ENCODE assay signal across 8 cellular contexts in genomic region chr1:211257831-211258225, GRCh38. TPM values are rescaled to one million over a fixed set of nuclear protein-coding genes. Genes with fewer than 3 reads are reported as not detected.
A peak's percentile ranks its signal among the peaks of the same experiment; 100 is the strongest.
DNase-seq lines count a peak whose midpoint lies in the region; ATAC-seq and TF ChIP-seq lines count a peak whose summit lies in the region.

No MANE protein-coding gene starts in this region.

- H2AFZ ChIP-seq in OCI-LY3 (ENCODE audit: low read depth, low read length): peak overlapping the region; percentile 83; the same call in 1 of the 2 replicates

- H3K36me3 ChIP-seq in CD4-positive, CD25-positive, alpha-beta regulatory T cell (ENCODE audit: control insufficient read depth, insufficient read depth, low read length): no peaks in the 10 kb centered on the region
- H3K36me3 ChIP-seq in OCI-LY3 (replicated peaks; ENCODE audit: low read depth, low read length): peaks cover 3% of the 10 kb centered on the region
- H3K36me3 ChIP-seq in endodermal cell (ENCODE audit: control insufficient read depth, insufficient read depth, low read length): peaks cover 13% of the 10 kb centered on the region

- peak overlapping the region; percentile 87 to 99 (median 94) for H3K4me3 Mint-ChIP-seq in CD4-positive, CD25-positive, alpha-beta regulatory T cell
- peak overlapping the region; percentile 85 for H3K4me3 Mint-ChIP-seq in endodermal cell
- peak overlapping the region; percentile 93 for H3K4me3 Mint-ChIP-seq in neural crest cell

- ATAC-seq in CD4-positive, CD25-positive, alpha-beta regulatory T cell (ENCODE audit: low read depth in 2 of 2): no peak
- ATAC-seq in GM18505 (IDR thresholded peaks at IDR 0.05; ENCODE audit: unreplicated experiment): no peak

- peak overlapping the region; percentile 86 for H3K27ac ChIP-seq in CD4-positive, CD25-positive, alpha-beta regulatory T cell (ENCODE audit: insufficient read depth, low read length, poor library complexity, severe bottlenecking)
- H3K27ac ChIP-seq in OCI-LY3 (ENCODE audit: low read length) (peak overlapping the region; percentile 93), endodermal cell (ENCODE audit: low read depth, low read length) (peak overlapping the region; percentile 92)

- H3K27me3 ChIP-seq in CD4-positive, CD25-positive, alpha-beta regulatory T cell (ENCODE audit: control insufficient read depth, insufficient read depth, low read length): no peaks in the 10 kb centered on the region
- H3K27me3 ChIP-seq in OCI-LY3 (ENCODE audit: low read depth, low read length): no peaks in the 10 kb centered on the region
- no peaks in the 10 kb centered on the region for H3K27me3 ChIP-seq in endodermal cell (ENCODE audit: control insufficient read depth, insufficient read depth, low read length, poor library complexity, severe bottlenecking)

- H3K9me3 ChIP-seq in CD4-positive, CD25-positive, alpha-beta regulatory T cell (ENCODE audit: control insufficient read depth in 2 of 2, low read length in 2 of 2): no peaks in the 10 kb centered on the region
- H3K9me3 ChIP-seq in OCI-LY3 (ENCODE audit: insufficient read depth, low read length) (no peaks in the 10 kb centered on the region), endodermal cell (ENCODE audit: control insufficient read depth, low read length) (peaks cover under 1% of the 10 kb centered on the region)

- peak overlapping the region; percentile 90 for H3K4me3 ChIP-seq in CD4-positive, CD25-positive, alpha-beta regulatory T cell (ENCODE audit: low read depth, low read length)
- H3K4me3 ChIP-seq in OCI-LY3 (ENCODE audit: low read length) (peak overlapping the region; percentile 93), endodermal cell (ENCODE audit: low read length) (peak overlapping the region; percentile 93)

- WGBS in endodermal cell (ENCODE audit: insufficient coverage in 1 of 2, insufficient read length in 1 of 2), 2 experiments: 40% methylated on average over 1 of the region's 2 CpGs; no CpG with 5 or more reads in 1 of the 2 experiments

- H4K20me1 ChIP-seq in OCI-LY3 (ENCODE audit: insufficient read depth, low read length): no peaks in the 10 kb centered on the region

- H3K27ac Mint-ChIP-seq in CD4-positive, CD25-positive, alpha-beta regulatory T cell: peak overlapping the region; percentile 89 to 97 (median 97)
- peak overlapping the region; percentile 95 for H3K27ac Mint-ChIP-seq in endodermal cell
- peak overlapping the region; percentile 97 for H3K27ac Mint-ChIP-seq in neural crest cell (ENCODE audit: unreplicated experiment)

- peaks cover 6% of the 10 kb centered on the region for H3K27me3 Mint-ChIP-seq in CD4-positive, CD25-positive, alpha-beta regulatory T cell
- H3K27me3 Mint-ChIP-seq in endodermal cell (ENCODE audit: insufficient read depth) (no peaks in the 10 kb centered on the region), neural crest cell (ENCODE audit: low read depth) (no peaks in the 10 kb centered on the region)

- peaks cover 11 to 29% (median 21%) of the 10 kb centered on the region in 4 donors for H3K4me1 Mint-ChIP-seq in CD4-positive, CD25-positive, alpha-beta regulatory T cell
- H3K4me1 Mint-ChIP-seq in endodermal cell (peaks cover 21% of the 10 kb centered on the region), neural crest cell (peaks cover 30% of the 10 kb centered on the region)

- peaks cover 0 to 2% (median 0%) of the 10 kb centered on the region in 7 donors for H3K9me3 Mint-ChIP-seq in CD4-positive, CD25-positive, alpha-beta regulatory T cell
- H3K9me3 Mint-ChIP-seq in endodermal cell (peaks cover 3% of the 10 kb centered on the region), neural crest cell (no peaks in the 10 kb centered on the region)

- peaks cover 27% of the 10 kb centered on the region for H3K79me2 ChIP-seq in OCI-LY3 (ENCODE audit: low read length)

- H3K4me2 ChIP-seq in OCI-LY3 (ENCODE audit: low read length): peak overlapping the region; percentile 91

- no peak for DNase-seq in CD4-positive, CD25-positive, alpha-beta regulatory T cell
- DNase-seq in endodermal cell (no peak), neural crest cell (ENCODE audit: low read depth, low spot score) (no peak), occipital lobe (lab: John Stamatoyannopoulos, UW) (no peak), islet precursor cell (no peak)
- DNase-seq in stimulated activated naive CD4-positive, alpha-beta T cell (lab: John Stamatoyannopoulos, UW): no peak

- H3K36me3 Mint-ChIP-seq in CD4-positive, CD25-positive, alpha-beta regulatory T cell: peaks cover 4% of the 10 kb centered on the region
- H3K36me3 Mint-ChIP-seq in endodermal cell (ENCODE audit: low read depth): peaks cover 15% of the 10 kb centered on the region
- peaks cover 4% of the 10 kb centered on the region for H3K36me3 Mint-ChIP-seq in neural crest cell (ENCODE audit: low read depth)

- peak overlapping the region; percentile 98 for H3K9ac ChIP-seq in OCI-LY3 (ENCODE audit: low read length)
- peak overlapping the region; percentile 91 for H3K9ac ChIP-seq in endodermal cell (ENCODE audit: extremely low read depth, low read length, poor library complexity, severe bottlenecking)

- TF ChIP-seq CTCF in OCI-LY3 (IDR thresholded peaks at IDR 0.05; ENCODE audit: low read depth, low read length) (no peak), endodermal cell (conservative IDR thresholded peaks at IDR 0.05) (no peak), neural crest cell (conservative IDR thresholded peaks at IDR 0.05) (no peak)

- H3K4me1 ChIP-seq in CD4-positive, CD25-positive, alpha-beta regulatory T cell (ENCODE audit: control insufficient read depth, insufficient read depth, low read length, poor library complexity, severe bottlenecking): peaks cover 19% of the 10 kb centered on the region
- H3K4me1 ChIP-seq in OCI-LY3 (ENCODE audit: low read length) (peaks cover 14% of the 10 kb centered on the region), endodermal cell (ENCODE audit: control insufficient read depth, insufficient read depth, low read length) (peaks cover 5% of the 10 kb centered on the region)

- TF ChIP-seq POLR2A in GM18505 (IDR thresholded peaks at IDR 0.05; ENCODE audit: borderline replicate concordance, extremely low read depth, insufficient read depth, insufficient read length): no peak

RNA-seq across cellular contexts. Expression of gene RCOR3, which starts 1.3 kb away (rescaled TPM):
- 73.9 TPM for total RNA-seq in CD4-positive, CD25-positive, alpha-beta regulatory T cell
- polyA plus RNA-seq in CD4-positive, CD25-positive, alpha-beta regulatory T cell: 10 to 100 TPM; 22.7 to 28.5 (median 25.8) TPM
- total RNA-seq in endodermal cell (100 to 1,000 TPM; 133 to 134 TPM), neural crest cell (51.6 and 52.4 TPM in 2 replicates), occipital lobe (34.9 TPM)
- 48.1 TPM for polyA plus RNA-seq in endodermal cell (2013, experiment 1 of 2)
- polyA plus RNA-seq in endodermal cell (2013, experiment 2 of 2): 41.5 TPM
